Comparison of ENCODE assay signal across 8 cellular contexts in the genomic region with DNA sequence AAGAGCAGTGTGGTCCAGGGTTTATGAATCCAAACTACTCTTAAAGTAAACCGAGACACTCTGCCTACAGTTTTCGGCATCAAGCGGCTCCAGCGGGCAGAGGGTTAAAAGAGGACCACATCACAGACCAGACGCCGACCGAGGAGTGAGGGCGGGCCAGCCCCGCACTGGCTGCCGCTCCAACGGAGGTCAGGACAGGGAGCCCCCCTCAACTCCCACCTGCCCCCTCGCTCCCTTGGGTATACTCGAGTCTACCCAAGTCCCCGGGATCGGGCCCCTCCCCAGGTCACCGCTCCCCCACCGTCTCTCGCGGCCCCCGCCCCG. TPM values are rescaled to one million over a fixed set of nuclear protein-coding genes. Genes with fewer than 3 reads are reported as not detected.
DNase-seq lines count a peak whose midpoint lies in the region; ATAC-seq and TF ChIP-seq lines count a peak whose summit lies in the region.

No MANE protein-coding gene starts in this region.

- peak overlapping the region; percentile 83 for H3K27ac Mint-ChIP-seq in activated naive CD4-positive, alpha-beta T cell treated with anti-CD3 and anti-CD28 coated beads for 36 hours
- peak overlapping the region; percentile 92 to 96 for H3K27ac Mint-ChIP-seq in activated naive CD4-positive, alpha-beta T cell treated with anti-CD3 and anti-CD28 coated beads, Interleukin-2, amount 50 U/mL, for 72 hours

- intact Hi-C loops in activated naive CD4-positive, alpha-beta T cell treated with anti-CD3 and anti-CD28 coated beads for 36 hours (cut with micrococcal nuclease): loop anchor here (1.0 to 10.0 kb wide), 10 partner anchors 14 to 509 kb away; a partner anchor contains a TSS
- intact Hi-C loops in left ventricle myocardium inferior (cut with micrococcal nuclease) (no loop called here), psoas muscle (cut with DNase I) (loop anchor here in 1 of 2 donors (1.0 to 5.0 kb wide), 3 partner anchors 19 to 101 kb away; no protein-coding TSS in a partner anchor)

- H3K27ac ChIP-seq in left ventricle myocardium inferior (replicated peaks) (peak overlapping the region; percentile 95), psoas muscle (peak overlapping the region; percentile 94)

- H3K4me1 Mint-ChIP-seq in activated naive CD4-positive, alpha-beta T cell treated with anti-CD3 and anti-CD28 coated beads for 36 hours (ENCODE audit: low read depth): peaks cover 19% of the 10 kb centered on the region

- WGBS in psoas muscle, 3 donors: 0 to 1% (median 0%) methylated on average over 11 to 21 of the region's 21 CpGs

- peaks cover 15% of the 10 kb centered on the region for H3K36me3 Mint-ChIP-seq in activated naive CD4-positive, alpha-beta T cell treated with anti-CD3 and anti-CD28 coated beads for 36 hours (ENCODE audit: low read depth)
- peaks cover 5 to 14% of the 10 kb centered on the region in 2 donors for H3K36me3 Mint-ChIP-seq in activated naive CD4-positive, alpha-beta T cell treated with anti-CD3 and anti-CD28 coated beads, Interleukin-2, amount 50 U/mL, for 72 hours

- ATAC-seq in HG02938 (IDR thresholded peaks at IDR 0.05; ENCODE audit: unreplicated experiment): peak; percentile 36
- peak; percentile 53 to 60 for ATAC-seq in activated naive CD4-positive, alpha-beta T cell treated with anti-CD3 and anti-CD28 coated beads, Interleukin-2, amount 50 U/mL, for 72 hours
- ATAC-seq in psoas muscle: peak; percentile 61 to 73 (median 68)

- no peaks in the 10 kb centered on the region for H3K27me3 ChIP-seq in left ventricle myocardium inferior (ENCODE audit: low read depth)
- H3K27me3 ChIP-seq in psoas muscle (ENCODE audit: insufficient read depth in 3 of 3, low read length in 2 of 3): no peaks in the 10 kb centered on the region

- no peaks in the 10 kb centered on the region for H3K27me3 Mint-ChIP-seq in activated naive CD4-positive, alpha-beta T cell treated with anti-CD3 and anti-CD28 coated beads for 36 hours (ENCODE audit: low read depth)

- H3K9me3 Mint-ChIP-seq in activated naive CD4-positive, alpha-beta T cell treated with anti-CD3 and anti-CD28 coated beads for 36 hours: no peaks in the 10 kb centered on the region
- H3K9me3 Mint-ChIP-seq in activated naive CD4-positive, alpha-beta T cell treated with anti-CD3 and anti-CD28 coated beads, Interleukin-2, amount 50 U/mL, for 72 hours: no peaks in the 10 kb centered on the region

- H3K4me3 ChIP-seq in left ventricle myocardium inferior (peak overlapping the region; percentile 93), psoas muscle (peak overlapping the region; percentile 86)

- H3K4me1 ChIP-seq in left ventricle myocardium inferior (peaks cover 39% of the 10 kb centered on the region), psoas muscle (peaks cover 12% of the 10 kb centered on the region)

- peak overlapping the region; percentile 83 for H3K4me3 Mint-ChIP-seq in activated naive CD4-positive, alpha-beta T cell treated with anti-CD3 and anti-CD28 coated beads for 36 hours

- H3K36me3 ChIP-seq in left ventricle myocardium inferior (peaks cover 9% of the 10 kb centered on the region), psoas muscle (ENCODE audit: insufficient read depth in 1 of 2, low read depth in 1 of 2) (peaks cover 0 to 5% of the 10 kb centered on the region in 2 donors)

- TF ChIP-seq CTCF in left ventricle myocardium inferior (IDR thresholded peaks at IDR 0.05; ENCODE audit: borderline replicate concordance) (no peak), psoas muscle (IDR thresholded peaks at IDR 0.05) (no peak)

- H3K9me3 ChIP-seq in left ventricle myocardium inferior (replicated peaks) (no peaks in the 10 kb centered on the region), psoas muscle (no peaks in the 10 kb centered on the region)

- DNase-seq in activated naive CD4-positive, alpha-beta T cell treated with anti-CD3 and anti-CD28 coated beads for 36 hours: peak; percentile 58
- DNase-seq in activated naive CD4-positive, alpha-beta T cell (lab: John Stamatoyannopoulos, UW): no peak
- peak; percentile 58 for DNase-seq in NCI-H446 treated with DMSO at 0.1 percent for 48 hours (lab: John Stamatoyannopoulos, UW)
- no peak for DNase-seq in activated naive CD4-positive, alpha-beta T cell treated with anti-CD3 and anti-CD28 coated beads, Interleukin-2, amount 50 U/mL, for 72 hours (ENCODE audit: low spot score in 2 of 2)
- no peak for DNase-seq in left ventricle myocardium inferior
- no peak for DNase-seq in psoas muscle
- no peak for DNase-seq in effector CD8-positive, alpha-beta T cell (lab: John Stamatoyannopoulos, UW)

- CTCF ChIA-PET in activated naive CD4-positive, alpha-beta T cell treated with anti-CD3 and anti-CD28 coated beads for 36 hours (lab: Charles Lee): no interaction called here

RNA-seq across cellular contexts. Expression of a gene that starts 0.3 kb away (rescaled TPM):
- 10 to 100 TPM; 28.8 to 28.9 TPM for total RNA-seq in activated naive CD4-positive, alpha-beta T cell treated with anti-CD3 and anti-CD28 coated beads for 36 hours
- 10 to 100 TPM; 37.0 to 61.1 TPM for total RNA-seq in activated naive CD4-positive, alpha-beta T cell treated with anti-CD3 and anti-CD28 coated beads, Interleukin-2, amount 50 U/mL, for 72 hours
- total RNA-seq in left ventricle myocardium inferior (26.5 TPM), psoas muscle (10 to 100 TPM; 38.0 to 38.9 (median 38.5) TPM)
- polyA plus RNA-seq in psoas muscle: 10 to 100 TPM; 11.5 to 29.4 (median 13.6) TPM

RNA-seq across cellular contexts. Expression of a gene that starts 10.9 kb away (rescaled TPM):
- total RNA-seq in activated naive CD4-positive, alpha-beta T cell treated with anti-CD3 and anti-CD28 coated beads for 36 hours: not detected
- not detected for total RNA-seq in activated naive CD4-positive, alpha-beta T cell treated with anti-CD3 and anti-CD28 coated beads, Interleukin-2, amount 50 U/mL, for 72 hours
- total RNA-seq in left ventricle myocardium inferior (not detected), psoas muscle (not detected)
- polyA plus RNA-seq in psoas muscle: not detected

RNA-seq across cellular contexts. Expression of a gene that starts 50.1 kb away (rescaled TPM):
- 10 to 100 TPM; 40.4 to 44.7 TPM for total RNA-seq in activated naive CD4-positive, alpha-beta T cell treated with anti-CD3 and anti-CD28 coated beads for 36 hours
- 10 to 100 TPM; 57.4 to 73.6 TPM for total RNA-seq in activated naive CD4-positive, alpha-beta T cell treated with anti-CD3 and anti-CD28 coated beads, Interleukin-2, amount 50 U/mL, for 72 hours
- 17.2 TPM for total RNA-seq in left ventricle myocardium inferior
- total RNA-seq in psoas muscle: 10 to 100 TPM; 19.4 to 27.1 (median 20.4) TPM
- polyA plus RNA-seq in psoas muscle: 10 to 100 TPM; 12.8 to 14.8 (median 13.5) TPM

Comparison
In these comparisons a context has a peak if more than half of its experiments do, and no peak if none do; other contexts are left out.
1. DNase-seq: peak in activated naive CD4-positive, alpha-beta T cell treated with anti-CD3 and anti-CD28 coated beads for 36 hours (single experiment) and NCI-H446 treated with DMSO at 0.1 percent for 48 hours (single experiment); none in activated naive CD4-positive, alpha-beta T cell (0 of 4), activated naive CD4-positive, alpha-beta T cell treated with anti-CD3 and anti-CD28 coated beads, Interleukin-2, amount 50 U/mL, for 72 hours (0 of 2), left ventricle myocardium inferior (single experiment), psoas muscle (0 of 2) and effector CD8-positive, alpha-beta T cell (single experiment).
2. Peak in every context shown above with its lines, with median percentiles within 50 percentile points of each other: ATAC-seq.